Comparison of ENCODE assay signal across 1 cellular context in genomic region chr15:90954712-90955671, GRCh38.
TF ChIP-seq lines count a peak whose summit lies in the region.

RCCD1 (plus strand) TSS chr15:90954884; CDS start chr15:90956735, 1,851 bp downstream.

TF ChIP-seq in IMR-90, 13 proteins besides CTCF, POLR2A, EP300 and RAD21:
- TF ChIP-seq MXI1 (IDR thresholded peaks at IDR 0.05; ENCODE audit: borderline replicate concordance, low read depth, low read length) (peak; percentile 91), CHD1 (IDR thresholded peaks at IDR 0.05; ENCODE audit: low read depth, low read length) (no peak), RFX5 (IDR thresholded peaks at IDR 0.05; ENCODE audit: low read depth, low read length) (no peak), NFE2L2 (IDR thresholded peaks at IDR 0.05; ENCODE audit: low read depth, low read length) (no peak), CEBPB (IDR thresholded peaks at IDR 0.05; ENCODE audit: low read depth, low read length) (no peak), FOS (IDR thresholded peaks at IDR 0.05; ENCODE audit: low read depth, low read length) (no peak), ELK1 (IDR thresholded peaks at IDR 0.05; ENCODE audit: borderline replicate concordance, low read depth, low read length) (no peak), BHLHE40 (IDR thresholded peaks at IDR 0.05; ENCODE audit: low read depth, low read length) (peak; percentile 89), SMC3 (IDR thresholded peaks at IDR 0.05; ENCODE audit: low read depth, low read length) (no peak), MAZ (IDR thresholded peaks at IDR 0.05; ENCODE audit: borderline replicate concordance, low read depth, low read length) (peak; percentile 35; the same call in 1 of the 2 replicates), RCOR1 (IDR thresholded peaks at IDR 0.05; ENCODE audit: insufficient replicate concordance, low read length) (peak; percentile 56), USF2 (IDR thresholded peaks at IDR 0.05; ENCODE audit: low read depth, low read length) (peak; percentile 98), MAFK (IDR thresholded peaks at IDR 0.05; ENCODE audit: low read depth, low read length) (no peak)
TF ChIP-seq in IMR-90: peak in this region for 5.
